In genomic region chr2:42098571-42099430, GRCh38 we compare ENCODE assay signal across 10 cellular contexts. TPM values are rescaled to one million over a fixed set of nuclear protein-coding genes. Genes with fewer than 3 reads are reported as not detected.
DNase-seq lines count a peak whose midpoint lies in the region; ATAC-seq and TF ChIP-seq lines count a peak whose summit lies in the region.
"Had no signal": no experiment of that assay in that cellular context is flagged by ENCODE, and none has a peak within 500 bp of the region (broad histone marks: within the 10 kb centered on the region; RNA-seq: fewer than 3 reads in every experiment).

No MANE protein-coding gene starts in this region.

- no peak for ATAC-seq in CD4-positive, CD25-positive, alpha-beta regulatory T cell (ENCODE audit: low read depth in 2 of 2)
- no peak for ATAC-seq in HG03159 (IDR thresholded peaks at IDR 0.05; ENCODE audit: unreplicated experiment)

- H3K36me3 Mint-ChIP-seq in CD4-positive, CD25-positive, alpha-beta regulatory T cell, result peaks cover 4% of the 10 kb centered on the region
- no peaks in the 10 kb centered on the region for H3K36me3 Mint-ChIP-seq in progenitor cell of endocrine pancreas (ENCODE audit: insufficient read depth)

- no peak for TF ChIP-seq POLR2A in esophagus muscularis mucosa (IDR thresholded peaks at IDR 0.05; ENCODE audit: low read depth)

- peaks cover 23 to 61% (median 56%) of the 10 kb centered on the region in 4 donors for H3K4me1 Mint-ChIP-seq in CD4-positive, CD25-positive, alpha-beta regulatory T cell
- H3K4me1 Mint-ChIP-seq in progenitor cell of endocrine pancreas (ENCODE audit: low read depth), result peaks cover 10% of the 10 kb centered on the region

- no peaks in the 10 kb centered on the region for H3K27me3 ChIP-seq in CD4-positive, CD25-positive, alpha-beta regulatory T cell (ENCODE audit: control insufficient read depth, insufficient read depth, low read length)
- H3K27me3 ChIP-seq in esophagus muscularis mucosa (no peaks in the 10 kb centered on the region), parathyroid adenoma (ENCODE audit: control insufficient read depth, insufficient read depth, low read length) (no peaks in the 10 kb centered on the region)

- H3K9me3 ChIP-seq in CD4-positive, CD25-positive, alpha-beta regulatory T cell (ENCODE audit: control insufficient read depth in 2 of 2, low read length in 2 of 2), result no peaks in the 10 kb centered on the region
- H3K9me3 ChIP-seq in esophagus muscularis mucosa (no peaks in the 10 kb centered on the region), parathyroid adenoma (ENCODE audit: control insufficient read depth, low read length) (no peaks in the 10 kb centered on the region)

- intact Hi-C loops in esophagus muscularis mucosa (cut with DNase I), result loop anchor here (5.0 kb wide), 1 partner anchor 98 kb away; no protein-coding TSS in a partner anchor

- H3K9me3 Mint-ChIP-seq in CD4-positive, CD25-positive, alpha-beta regulatory T cell, result peaks cover 0 to 7% (median 0%) of the 10 kb centered on the region in 7 donors
- H3K9me3 Mint-ChIP-seq in progenitor cell of endocrine pancreas (ENCODE audit: low read depth), result no peaks in the 10 kb centered on the region

- no peak for TF ChIP-seq EP300 in esophagus muscularis mucosa (IDR thresholded peaks at IDR 0.05)

- no peak overlapping the region for H3K9ac ChIP-seq in parathyroid adenoma

- peaks cover 65% of the 10 kb centered on the region for H3K4me1 ChIP-seq in CD4-positive, CD25-positive, alpha-beta regulatory T cell (ENCODE audit: control insufficient read depth, insufficient read depth, low read length, poor library complexity, severe bottlenecking)
- H3K4me1 ChIP-seq in esophagus muscularis mucosa, result peaks cover 30 to 55% (median 53%) of the 10 kb centered on the region in 4 donors
- H3K4me1 ChIP-seq in parathyroid adenoma, result peaks cover 21% of the 10 kb centered on the region

- peak overlapping the region; percentile 52 for H3K4me3 ChIP-seq in CD4-positive, CD25-positive, alpha-beta regulatory T cell (ENCODE audit: low read depth, low read length)
- H3K4me3 ChIP-seq in esophagus muscularis mucosa (no peak overlapping the region), parathyroid adenoma (ENCODE audit: low read depth, low read length) (no peak overlapping the region)

- peak overlapping the region; percentile 88 to 96 (median 93) for H3K27ac Mint-ChIP-seq in CD4-positive, CD25-positive, alpha-beta regulatory T cell
- H3K27ac Mint-ChIP-seq in progenitor cell of endocrine pancreas, result no peak overlapping the region
- H3K27ac Mint-ChIP-seq: H9 had no signal

- peak in 1 of 3 donors; percentile 44 for DNase-seq in CD4-positive, CD25-positive, alpha-beta regulatory T cell
- DNase-seq in NOMO-1 (lab: John Stamatoyannopoulos, UW; ENCODE audit: unreplicated experiment in 2 of 2) (peak; percentile 45 to 84), esophagus muscularis mucosa (ENCODE audit: extremely low spot score) (no peak), NCI-H2196 (lab: John Stamatoyannopoulos, UW; ENCODE audit: unreplicated experiment) (no peak), progenitor cell of endocrine pancreas (ENCODE audit: low spot score, unreplicated experiment) (no peak), mucosa of gallbladder (ENCODE audit: low spot score) (no peak)
- DNase-seq: activated CD4-positive, alpha-beta T cell treated with anti-CD3 and anti-CD28 coated beads, Interleukin-2, amount 50 U/mL, for 1 hour; H9 had no signal

- 62% methylated on average over 9 of the region's 9 CpGs for whole genome bisulfite sequencing in esophagus muscularis mucosa

- H3K27ac ChIP-seq in CD4-positive, CD25-positive, alpha-beta regulatory T cell (ENCODE audit: insufficient read depth, low read length, poor library complexity, severe bottlenecking), result peak overlapping the region; percentile 99
- H3K27ac ChIP-seq in esophagus muscularis mucosa (replicated peaks in 1 of 4) (peak overlapping the region; percentile 46 to 67 (median 58)), parathyroid adenoma (peak overlapping the region; percentile 64)

- H3K27me3 Mint-ChIP-seq in CD4-positive, CD25-positive, alpha-beta regulatory T cell, result peaks cover 7% of the 10 kb centered on the region
- H3K27me3 Mint-ChIP-seq in progenitor cell of endocrine pancreas, result peaks cover 4% of the 10 kb centered on the region

- no peaks in the 10 kb centered on the region for H3K79me2 ChIP-seq in parathyroid adenoma

- H3K4me2 ChIP-seq in parathyroid adenoma (ENCODE audit: low read length), result no peak overlapping the region

- no peak for TF ChIP-seq CTCF in esophagus muscularis mucosa (IDR thresholded peaks at IDR 0.05)
- TF ChIP-seq CTCF in parathyroid adenoma (IDR thresholded peaks at IDR 0.05), result no peak
- no peak for TF ChIP-seq CTCF in progenitor cell of endocrine pancreas (IDR thresholded peaks at IDR 0.05; ENCODE audit: unreplicated experiment)

- H2AFZ ChIP-seq in parathyroid adenoma, result peak overlapping the region; percentile 73

- peak overlapping the region; percentile 76 to 88 (median 79) for H3K4me3 Mint-ChIP-seq in CD4-positive, CD25-positive, alpha-beta regulatory T cell
- H3K4me3 Mint-ChIP-seq in progenitor cell of endocrine pancreas (ENCODE audit: low read depth), result no peak overlapping the region
- H3K4me3 Mint-ChIP-seq: H9 had no signal

- no peaks in the 10 kb centered on the region for H3K36me3 ChIP-seq in CD4-positive, CD25-positive, alpha-beta regulatory T cell (ENCODE audit: control insufficient read depth, insufficient read depth, low read length)
- H3K36me3 ChIP-seq in esophagus muscularis mucosa, result no peaks in the 10 kb centered on the region
- H3K36me3 ChIP-seq in parathyroid adenoma (ENCODE audit: control insufficient read depth, insufficient read depth, low read length), result no peaks in the 10 kb centered on the region

RNA-seq across cellular contexts. Expression of gene PKDCC, which starts 51.0 kb away (rescaled TPM):
- not detected for total RNA-seq in CD4-positive, CD25-positive, alpha-beta regulatory T cell
- not detected for polyA plus RNA-seq in CD4-positive, CD25-positive, alpha-beta regulatory T cell
- total RNA-seq in esophagus muscularis mucosa, result 100 to 1,000 TPM; 102 to 290 (median 208) TPM
- total RNA-seq in progenitor cell of endocrine pancreas, result 334 and 335 TPM in 2 replicates
- total RNA-seq in mucosa of gallbladder, result 128 TPM

Comparison
In these comparisons a context has a peak if more than half of its experiments do, and no peak if none do; other contexts are left out.
1. DNase-seq: peak in NOMO-1 (2 of 2); none in esophagus muscularis mucosa (single experiment), NCI-H2196 (single experiment), progenitor cell of endocrine pancreas (single experiment) and mucosa of gallbladder (single experiment).
2. RNA of gene PKDCC, which starts 51.0 kb away (total RNA-seq): 334 to 335 TPM in progenitor cell of endocrine pancreas, 102 to 290 TPM in esophagus muscularis mucosa and 128 TPM in mucosa of gallbladder (single experiment); not detected in CD4-positive, CD25-positive, alpha-beta regulatory T cell (single experiment); every median in the first group is over 100 times any median in the second.
3. Peak in every context shown above with its lines, with median percentiles within 50 percentile points of each other: H3K27ac ChIP-seq.